In genomic region chr2:215431778-215432758, GRCh38 we compare ENCODE assay signal across 19 cellular contexts. TPM values are rescaled to one million over a fixed set of nuclear protein-coding genes. Genes with fewer than 3 reads are reported as not detected.
DNase-seq lines count a peak whose midpoint lies in the region; TF ChIP-seq lines count a peak whose summit lies in the region.
"Had no signal": no experiment of that assay in that cellular context is flagged by ENCODE, and none has a peak within 500 bp of the region (broad histone marks: within the 10 kb centered on the region; RNA-seq: fewer than 3 reads in every experiment).

No MANE protein-coding gene starts in this region.

- no peak for DNase-seq in HFF-Myc (ENCODE audit: extremely low read depth, low read depth)
- DNase-seq in choroid plexus epithelial cell (ENCODE audit: low read depth) = peak; percentile 83
- peak; percentile 28 for DNase-seq in kidney tubule cell (ENCODE audit: low spot score)
- no peak for DNase-seq in NCI-H345 treated with DMSO at 0.1 percent for 48 hours (lab: John Stamatoyannopoulos, UW; ENCODE audit: unreplicated experiment)
- DNase-seq in NOMO-1 treated with dmso at 0.1 percent for 144 hours (lab: John Stamatoyannopoulos, UW; ENCODE audit: unreplicated experiment) = no peak
- DNase-seq in SJCRH30 = no peak
- DNase-seq: activated CD4-positive, alpha-beta T cell treated with anti-CD3 and anti-CD28 coated beads for 36 hours; activated naive CD8-positive, alpha-beta T cell treated with anti-CD3 and anti-CD28 coated beads, Interleukin-2, amount 10 ng/mL, durations not matched to agents 7 days and 5 days; activated T-cell treated with anti-CD3 and anti-CD28 coated beads for 4 hours; CD8-positive, alpha-beta T cell; colonic mucosa; NCI-H1436 treated with DMSO at 0.1 percent for 48 hours; NCI-H510A; OCI-M1; psoas muscle had no signal

- no peak overlapping the region for H3K9ac ChIP-seq in subcutaneous abdominal adipose tissue (ENCODE audit: low read length in 5 of 5)
- H3K9ac ChIP-seq: KMS-11 had no signal

- H3K9me3 ChIP-seq in subcutaneous abdominal adipose tissue (ENCODE audit: control insufficient read depth in 5 of 5, low read length in 5 of 5) (no peaks in the 10 kb centered on the region), SJCRH30 (replicated peaks) (no peaks in the 10 kb centered on the region)
- H3K9me3 ChIP-seq: colonic mucosa, psoas muscle, vagina had no signal

- TF ChIP-seq CTCF in HFF-Myc (IDR thresholded peaks at IDR 0.05; ENCODE audit: low read depth, low read length, missing control alignments) (no peak), choroid plexus epithelial cell (conservative IDR thresholded peaks at IDR 0.05; ENCODE audit: low read depth, low read length) (no peak)

- 0 out of 2 replicates have a peak overlapping the region, but pooled peaks have one; percentile 85 for H3K4me3 ChIP-seq in HFF-Myc (replicated peaks; ENCODE audit: low read depth, low read length)
- H3K4me3 ChIP-seq in choroid plexus epithelial cell (ENCODE audit: low read depth, low read length) = peak overlapping the region; percentile 77
- H3K4me3 ChIP-seq in subcutaneous abdominal adipose tissue (ENCODE audit: low read depth in 1 of 5, low read length in 5 of 5) = no peak overlapping the region
- H3K4me3 ChIP-seq in SJCRH30 = no peak overlapping the region
- H3K4me3 ChIP-seq: colonic mucosa, GM23338, psoas muscle, vagina had no signal

- H3K4me1 ChIP-seq in subcutaneous abdominal adipose tissue (ENCODE audit: control insufficient read depth in 5 of 5, insufficient read depth in 5 of 5, low read length in 5 of 5) (peaks cover 0 to 19% (median 18%) of the 10 kb centered on the region in 5 donors), SJCRH30 (no peaks in the 10 kb centered on the region; the same call in 1 of the 2 replicates)
- H3K4me1 ChIP-seq: colonic mucosa had no signal

- H3K36me3 ChIP-seq in subcutaneous abdominal adipose tissue (ENCODE audit: control insufficient read depth in 5 of 5, insufficient read depth in 5 of 5, low read length in 5 of 5) (peaks cover 0 to 16% (median 7%) of the 10 kb centered on the region in 5 donors), SJCRH30 (peaks cover 36% of the 10 kb centered on the region)
- H3K36me3 ChIP-seq: colonic mucosa had no signal

- peaks cover 7 to 26% (median 21%) of the 10 kb centered on the region in 5 donors for H3K27me3 ChIP-seq in subcutaneous abdominal adipose tissue (ENCODE audit: control insufficient read depth in 5 of 5, insufficient read depth in 4 of 5, low read length in 5 of 5)
- H3K27me3 ChIP-seq in SJCRH30 = no peaks in the 10 kb centered on the region
- H3K27me3 ChIP-seq: colonic mucosa, vagina had no signal

- H3K27ac ChIP-seq in subcutaneous abdominal adipose tissue (ENCODE audit: low read depth, low read length) = peak overlapping the region; percentile 27
- no peak overlapping the region for H3K27ac ChIP-seq in SJCRH30
- H3K27ac ChIP-seq: KMS-11, psoas muscle had no signal

RNA-seq across cellular contexts. Expression of gene FN1, which starts 3.8 kb away (rescaled TPM):
- 143 and 178 TPM in 2 replicates for total RNA-seq in SJCRH30 (2014; rRNA removed; shearing (Covaris generic))
- total RNA-seq: CD8-positive, alpha-beta T cell had no signal

Comparison
In these comparisons a context has a peak if more than half of its experiments do, and no peak if none do; other contexts are left out.
1. DNase-seq: peak in choroid plexus epithelial cell (single experiment) and kidney tubule cell (single experiment); none in HFF-Myc (single experiment), NCI-H345 treated with DMSO at 0.1 percent for 48 hours (single experiment), NOMO-1 treated with dmso at 0.1 percent for 144 hours (single experiment) and SJCRH30 (0 of 2).
2. H3K4me3 ChIP-seq: peak in HFF-Myc (single experiment) and choroid plexus epithelial cell (single experiment); none in subcutaneous abdominal adipose tissue (0 of 5) and SJCRH30 (single experiment).